Comparison of ENCODE assay signal across 19 cellular contexts in genomic region chr6:32956176-32956575, GRCh38. TPM values are rescaled to one million over a fixed set of nuclear protein-coding genes. Genes with fewer than 3 reads are reported as not detected.
"Had no signal": no experiment of that assay in that cellular context is flagged by ENCODE, and none has a peak within 500 bp of the region (broad histone marks: within the 10 kb centered on the region; RNA-seq: fewer than 3 reads in every experiment).

No MANE protein-coding gene starts in this region.

- H3K4me1 ChIP-seq: vagina had no signal

- H3K4me3 Mint-ChIP-seq: activated T-cell treated with anti-CD3 and anti-CD28 coated beads, Interleukin-2, amount 50 U/mL, for 72 hours; brain; natural killer cell treated with Interleukin-12 subunit alpha and Interleukin-12 subunit beta and Interleukin-15 and Interleukin-18, amount 100 ng/mL, for 72 hours had no signal

- H3K4me3 ChIP-seq: dorsolateral prefrontal cortex, spleen, tibial nerve, vagina had no signal

- H3K27me3 ChIP-seq: dorsolateral prefrontal cortex, spleen, tibial nerve, vagina had no signal

- DNase-seq: activated CD4-positive, alpha-beta T cell treated with anti-CD3 and anti-CD28 coated beads for 1 hour; activated CD8-positive, alpha-beta memory T cell treated with anti-CD3 and anti-CD28 coated beads for 24 hours; activated T-cell treated with anti-CD3 and anti-CD28 coated beads, Interleukin-2, amount 50 U/mL, for 72 hours; anterior cingulate cortex; dorsolateral prefrontal cortex; foreskin fibroblast; mesenchymal stem cell; posterior cingulate gyrus; retina; spleen; stimulated activated CD8-positive, alpha-beta memory T cell treated with anti-CD3 and anti-CD28 coated beads, Interleukin-4, amount 100 ng/mL, for 48 hours; stimulated activated naive CD8-positive, alpha-beta T cell treated with anti-CD3 and anti-CD28 coated beads, Interleukin-15, Interleukin-2, amounts not matched to agents 100 U/mL and 50 U/mL, for 24 hours; T-helper 2 cell had no signal

- H3K36me3 Mint-ChIP-seq: brain; natural killer cell treated with Interleukin-12 subunit alpha and Interleukin-12 subunit beta and Interleukin-15 and Interleukin-18, amount 100 ng/mL, for 72 hours had no signal

- ATAC-seq: activated T-cell treated with anti-CD3 and anti-CD28 coated beads, Interleukin-2, amount 50 U/mL, for 72 hours; natural killer cell treated with Interleukin-12 subunit alpha and Interleukin-12 subunit beta and Interleukin-15 and Interleukin-18, amount 100 ng/mL, for 72 hours; stimulated activated naive CD8-positive, alpha-beta T cell treated with anti-CD3 and anti-CD28 coated beads, Interleukin-15, Interleukin-2, amounts not matched to agents 100 U/mL and 50 U/mL, for 24 hours had no signal

- H3K36me3 ChIP-seq: tibial nerve, vagina had no signal

- H3K27ac Mint-ChIP-seq: activated T-cell treated with anti-CD3 and anti-CD28 coated beads, Interleukin-2, amount 50 U/mL, for 72 hours; brain; natural killer cell treated with Interleukin-12 subunit alpha and Interleukin-12 subunit beta and Interleukin-15 and Interleukin-18, amount 100 ng/mL, for 72 hours had no signal

- H3K9me3 Mint-ChIP-seq: activated T-cell treated with anti-CD3 and anti-CD28 coated beads, Interleukin-2, amount 50 U/mL, for 72 hours; natural killer cell treated with Interleukin-12 subunit alpha and Interleukin-12 subunit beta and Interleukin-15 and Interleukin-18, amount 100 ng/mL, for 72 hours had no signal

- H3K9me3 ChIP-seq: spleen, tibial nerve, vagina had no signal

- H3K27me3 Mint-ChIP-seq: natural killer cell treated with Interleukin-12 subunit alpha and Interleukin-12 subunit beta and Interleukin-15 and Interleukin-18, amount 100 ng/mL, for 72 hours had no signal

- H3K27ac ChIP-seq: dorsolateral prefrontal cortex, tibial nerve, vagina, VCaP had no signal

RNA-seq across cellular contexts. Expression of gene HLA-DOA, which starts 53.2 kb away (rescaled TPM):
- total RNA-seq: glomerular endothelial cell had no signal
